In genomic region chr11:11937433-11937832, GRCh38 we compare ENCODE assay signal across 18 cellular contexts.
DNase-seq lines count a peak whose midpoint lies in the region; ATAC-seq, FAIRE-seq and TF ChIP-seq lines count a peak whose summit lies in the region.
"Had no signal": no experiment of that assay in that cellular context is flagged by ENCODE, and none has a peak within 500 bp of the region (broad histone marks: within the 10 kb centered on the region; RNA-seq: fewer than 3 reads in every experiment).

No MANE protein-coding gene starts in this region.

- CTCF ChIA-PET in HepG2 (lab: Yijun Ruan, JAX; ENCODE audit: low intra/inter-chr PET ratio, low total read pairs) (no interaction called here), OCI-LY7 (lab: Charles Lee; ENCODE audit: unreplicated experiment) (no interaction called here)

- no peaks in the 10 kb centered on the region for H3K9me3 ChIP-seq in HepG2 (ENCODE audit: low read length)
- H3K9me3 ChIP-seq in right lobe of liver = no peaks in the 10 kb centered on the region
- no peaks in the 10 kb centered on the region for H3K9me3 ChIP-seq in SK-N-MC (ENCODE audit: low read depth, low read length)
- H3K9me3 ChIP-seq in heart right ventricle = no peaks in the 10 kb centered on the region
- no peaks in the 10 kb centered on the region for H3K9me3 ChIP-seq in OCI-LY7 (ENCODE audit: low read length)
- H3K9me3 ChIP-seq: Caco-2 had no signal

- no peak overlapping the region for H3K9ac ChIP-seq in HepG2 (ENCODE audit: insufficient read depth, low read depth, low read length)
- no peak overlapping the region for H3K9ac ChIP-seq in SK-N-MC (ENCODE audit: insufficient read length)

- H3K4me3 ChIP-seq in HepG2 (replicated peaks in 1 of 3; ENCODE audit: insufficient read depth in 1 of 3, low read depth in 2 of 3, low read length in 3 of 3) = no peak overlapping the region
- H3K4me3 ChIP-seq in right lobe of liver = no peak overlapping the region
- H3K4me3 ChIP-seq in SK-N-MC = no peak overlapping the region
- no peak overlapping the region for H3K4me3 ChIP-seq in heart right ventricle
- H3K4me3 ChIP-seq in OCI-LY7 (ENCODE audit: low read depth, low read length, poor library complexity, severe bottlenecking) = no peak overlapping the region

- H3K79me2 ChIP-seq in HepG2 (ENCODE audit: insufficient read depth, low read length) = no peaks in the 10 kb centered on the region
- H3K79me2 ChIP-seq in OCI-LY7 (ENCODE audit: insufficient read depth, low read depth, low read length) = no peaks in the 10 kb centered on the region

- H4K20me1 ChIP-seq in HepG2 (ENCODE audit: insufficient read depth, low read length) = no peaks in the 10 kb centered on the region
- H4K20me1 ChIP-seq in OCI-LY7 (ENCODE audit: insufficient read depth, low read length) = no peaks in the 10 kb centered on the region

- intact Hi-C loops in HepG2 (cut with micrococcal nuclease; ENCODE audit: unreplicated experiment) (loop anchor here (10.0 kb wide), 1 partner anchor 297 kb away; no protein-coding TSS in a partner anchor), right lobe of liver (cut with DNase I) (loop anchor here (10.0 kb wide), 2 partner anchors 107 to 347 kb away; no protein-coding TSS in a partner anchor), heart right ventricle (cut with DNase I) (loop anchor here in 2 of 10 donors (10.0 kb wide), 2 partner anchors 307 to 347 kb away; no protein-coding TSS in a partner anchor), OCI-LY7 (cut with micrococcal nuclease; ENCODE audit: unreplicated experiment) (loop anchor here (10.0 kb wide), 1 partner anchor 63 kb away; no protein-coding TSS in a partner anchor)

- no peak overlapping the region for H3K4me2 ChIP-seq in HepG2 (ENCODE audit: low read depth, low read length)
- no peak overlapping the region for H3K4me2 ChIP-seq in OCI-LY7 (ENCODE audit: low read length)

- H3K4me1 ChIP-seq in HepG2 (ENCODE audit: insufficient read depth, low read length) = no peaks in the 10 kb centered on the region
- peaks cover 0 to 12% (median 0%) of the 10 kb centered on the region in 4 donors for H3K4me1 ChIP-seq in right lobe of liver
- peaks cover 0 to 6% (median 0%) of the 10 kb centered on the region in 9 donors for H3K4me1 ChIP-seq in heart right ventricle
- no peaks in the 10 kb centered on the region for H3K4me1 ChIP-seq in OCI-LY7 (ENCODE audit: insufficient read depth, low read length, poor library complexity, severe bottlenecking)
- H3K4me1 ChIP-seq: Caco-2 had no signal

- H3K36me3 ChIP-seq in HepG2 (replicated peaks in 1 of 2; ENCODE audit: control insufficient read depth in 1 of 2, insufficient read depth in 2 of 2, low read length in 2 of 2) = peaks cover 6 to 45% of the 10 kb centered on the region in 2 experiments; a peak in 4 of 5 replicates
- H3K36me3 ChIP-seq in right lobe of liver = peaks cover 0 to 32% (median 6%) of the 10 kb centered on the region in 4 donors
- peaks cover 56% of the 10 kb centered on the region for H3K36me3 ChIP-seq in SK-N-MC (ENCODE audit: insufficient read depth, low read length)
- peaks cover 0 to 100% (median 30%) of the 10 kb centered on the region in 9 donors for H3K36me3 ChIP-seq in heart right ventricle
- peaks cover 83% of the 10 kb centered on the region for H3K36me3 ChIP-seq in OCI-LY7 (ENCODE audit: insufficient read depth, low read length)

- 98% methylated on average over 3 of the region's 3 CpGs for WGBS in HepG2 (ENCODE audit: low lambda C conversion rate)
- WGBS in right lobe of liver (ENCODE audit: insufficient coverage, low coverage, low lambda C conversion rate, missing lambda C conversion rate) = 79% methylated on average over 3 of the region's 3 CpGs
- 71% methylated on average over 3 of the region's 3 CpGs for WGBS in heart right ventricle, 2 donors

- no peak overlapping the region for H3K27ac ChIP-seq in HepG2 (ENCODE audit: extremely low read length, insufficient read depth, low read length)
- peak overlapping the region in 1 of 3 donors; percentile 12 for H3K27ac ChIP-seq in right lobe of liver
- peak overlapping the region; percentile 65; the same call in 1 of the 2 replicates for H3K27ac ChIP-seq in SK-N-MC
- H3K27ac ChIP-seq in heart right ventricle = no peak overlapping the region
- no peak overlapping the region for H3K27ac ChIP-seq in OCI-LY7 (ENCODE audit: low read depth, low read length, poor library complexity, severe bottlenecking)
- H3K27ac ChIP-seq: HL-60 had no signal

- FAIRE-seq in HepG2 (lab: Jason Lieb, UNC) (no peak), islet of Langerhans (lab: Jason Lieb, UNC) (peak; percentile 91)
- FAIRE-seq: HTR-8/SVneo had no signal

- POLR2A ChIA-PET in HepG2 (lab: Yijun Ruan, JAX) (no interaction called here), OCI-LY7 (lab: Charles Lee) (no interaction called here)

- TF ChIP-seq POLR2A in HepG2 (IDR thresholded peaks at IDR 0.05; ENCODE audit: insufficient read depth in 1 of 2, low read depth in 2 of 2, low read length in 2 of 2) (no peak), right lobe of liver (IDR thresholded peaks at IDR 0.05) (no peak)

- ATAC-seq in HepG2 = no peak
- ATAC-seq in right lobe of liver = no peak
- no peak for ATAC-seq in heart right ventricle
- ATAC-seq: Panc1 had no signal

- in situ Hi-C loops in HepG2 (cut with HindIII; ENCODE audit: extremely low pct_ligation_motif_present, low pct_unique_long_range_greater_than_20kb) = loop anchor here (10.0 kb wide), 1 partner anchor 347 kb away; no protein-coding TSS in a partner anchor

- DNase-seq in HepG2 (ENCODE audit: low spot score) (no peak), right lobe of liver (no peak), SK-N-MC (ENCODE audit: low read depth, low spot score) (no peak), NCI-H2171 treated with DMSO at 0.1 percent for 48 hours (lab: John Stamatoyannopoulos, UW) (no peak), heart right ventricle (no peak), OCI-LY7 (ENCODE audit: low spot score) (no peak)
- DNase-seq: ACHN, AML-193, Caco-2, DMS153, H9, NCI-H1436, NCI-H2029, NCI-H82 had no signal

- no peak for TF ChIP-seq CTCF in HepG2 (CRISPR knock-in tag; IDR thresholded peaks at IDR 0.05)
- no peak for TF ChIP-seq CTCF in right lobe of liver (IDR thresholded peaks at IDR 0.05)
- no peak for TF ChIP-seq CTCF in heart right ventricle (IDR thresholded peaks at IDR 0.05)
- TF ChIP-seq CTCF in OCI-LY7 (conservative IDR thresholded peaks at IDR 0.05; ENCODE audit: low read length) = no peak

- no peak for TF ChIP-seq RAD21 in HepG2 (CRISPR knock-in tag; IDR thresholded peaks at IDR 0.05)

- H3K27me3 ChIP-seq in HepG2 (ENCODE audit: control insufficient read depth in 1 of 2, insufficient read depth in 2 of 2, low read length in 2 of 2) (no peaks in the 10 kb centered on the region), right lobe of liver (no peaks in the 10 kb centered on the region), heart right ventricle (no peaks in the 10 kb centered on the region)

- BruUV-seq in HepG2 (replicated peaks; lab: Mats Ljungman, UMichigan) (no TSS peak), OCI-LY7 (replicated peaks; lab: Mats Ljungman, UMichigan) (no TSS peak)

- TF ChIP-seq EP300 in HepG2 (IDR thresholded peaks at IDR 0.05; ENCODE audit: low read depth in 2 of 2, low read length in 2 of 2) (no peak), HepG2 (CRISPR knock-in tag; IDR thresholded peaks at IDR 0.05; ENCODE audit: borderline replicate concordance) (no peak)

- H2AFZ ChIP-seq in HepG2 (ENCODE audit: low read length) (no peak overlapping the region), OCI-LY7 (ENCODE audit: low read length) (no peak overlapping the region)

- H3K9me2 ChIP-seq in OCI-LY7 (ENCODE audit: insufficient read depth, low read length) = no peaks in the 10 kb centered on the region

TF ChIP-seq in HepG2, 621 proteins besides CTCF, POLR2A, EP300 and RAD21:
- TF ChIP-seq MAFF (IDR thresholded peaks at IDR 0.05; ENCODE audit: low read depth, low read length) (peak; percentile 71; the same call in 1 of the 2 replicates), ZSCAN12 (CRISPR knock-in tag; IDR thresholded peaks at IDR 0.05) (no peak), MAFK (conservative IDR thresholded peaks at IDR 0.05 in 1 of 2, IDR thresholded peaks at IDR 0.05 in 1 of 2; ENCODE audit: low read length in 2 of 2) (peak; percentile 64 to 83)
